In the genomic region with DNA sequence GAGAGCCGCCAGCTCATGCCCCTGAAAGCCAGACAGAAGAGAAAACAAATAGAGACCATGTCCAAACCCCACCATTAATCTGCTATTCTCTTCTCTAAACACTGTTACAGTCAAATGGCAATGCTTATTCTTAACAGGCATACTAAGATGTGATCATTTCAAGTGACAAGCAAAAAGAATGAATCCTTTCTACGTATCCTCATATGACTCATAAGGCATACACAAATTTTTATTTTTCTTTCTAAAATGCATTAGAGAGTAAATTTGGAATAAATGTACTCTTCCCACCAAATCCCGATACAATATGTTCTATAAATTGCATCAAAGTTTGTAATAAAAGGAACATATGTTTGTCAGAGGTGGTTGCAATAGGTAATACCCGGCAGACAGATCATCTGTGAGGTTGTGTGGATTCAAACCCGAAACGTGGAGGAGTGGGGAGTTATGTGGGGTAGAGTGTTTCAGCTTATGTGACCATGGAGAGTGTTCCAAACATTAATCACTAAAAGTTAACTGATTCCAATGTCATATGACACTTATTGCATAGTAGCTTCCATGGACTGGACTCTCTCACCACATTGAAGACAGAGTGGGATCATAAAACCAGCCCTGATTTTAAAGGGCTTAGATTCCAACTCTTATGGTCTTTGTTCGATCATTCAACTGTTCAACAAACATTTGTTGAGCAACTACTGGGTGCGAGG, we compare ENCODE assay signal across 13 cellular contexts.
DNase-seq lines count a peak whose midpoint lies in the region; ATAC-seq and TF ChIP-seq lines count a peak whose summit lies in the region.
"Had no signal": no experiment of that assay in that cellular context is flagged by ENCODE, and none has a peak within 500 bp of the region (broad histone marks: within the 10 kb centered on the region; RNA-seq: fewer than 3 reads in every experiment).

No MANE protein-coding gene starts in this region.

- no peak for TF ChIP-seq POLR2A in vagina (IDR thresholded peaks at IDR 0.05)

- TF ChIP-seq CTCF in SK-N-SH (IDR thresholded peaks at IDR 0.05) = no peak
- no peak for TF ChIP-seq CTCF in vagina (IDR thresholded peaks at IDR 0.05)

- H3K9me2 ChIP-seq in SK-N-SH = no peaks in the 10 kb centered on the region

- H3K9ac ChIP-seq in SK-N-SH (peak overlapping the region; percentile 50; the same call in 1 of the 2 replicates), iPS-20b (ENCODE audit: low read depth, low read length) (peak overlapping the region; percentile 5; the same call in 1 of the 2 replicates), trophoblast cell (ENCODE audit: low read length) (no peak overlapping the region)

- no peak overlapping the region for H2AK5ac ChIP-seq in trophoblast cell (ENCODE audit: low read length)

- H4K20me1 ChIP-seq in SK-N-SH (ENCODE audit: insufficient read depth) = no peaks in the 10 kb centered on the region

- CTCF ChIA-PET in SK-N-SH (lab: Yijun Ruan, JAX) = no interaction called here

- TF ChIP-seq EP300 in SK-N-SH (IDR thresholded peaks at IDR 0.05; ENCODE audit: borderline replicate concordance in 1 of 2, low read depth in 1 of 2, low read length in 1 of 2) = no peak

- no peak overlapping the region for H2BK120ac ChIP-seq in trophoblast cell (ENCODE audit: insufficient read depth, low read length, poor library complexity)

- no peak overlapping the region for H4K8ac ChIP-seq in trophoblast cell (ENCODE audit: low read depth, low read length)

- H4K91ac ChIP-seq in trophoblast cell (ENCODE audit: low read depth, low read length) = no peak overlapping the region

- no peak overlapping the region for H3K18ac ChIP-seq in trophoblast cell (ENCODE audit: low read length)

- no peak overlapping the region for H2BK5ac ChIP-seq in trophoblast cell (ENCODE audit: low read depth, low read length, poor library complexity)

- H3K9me3 ChIP-seq in SK-N-SH (no peaks in the 10 kb centered on the region), iPS-20b (ENCODE audit: insufficient read depth, low read depth, low read length) (no peaks in the 10 kb centered on the region), vagina (no peaks in the 10 kb centered on the region), trophoblast cell (ENCODE audit: insufficient read depth, low read depth, low read length) (no peaks in the 10 kb centered on the region)

- H3K79me1 ChIP-seq in trophoblast cell (ENCODE audit: low read length) = no peaks in the 10 kb centered on the region

- H3K4me3 ChIP-seq in SK-N-SH (ENCODE audit: low read depth in 2 of 2, low read length in 1 of 2) (peak overlapping the region in 1 of 2 experiments; percentile 13; a peak in 1 of 4 replicates), iPS-20b (ENCODE audit: low read length) (no peak overlapping the region), vagina (no peak overlapping the region), trophoblast cell (ENCODE audit: low read depth, low read length) (no peak overlapping the region)

- no peak overlapping the region for H4K12ac ChIP-seq in trophoblast cell (ENCODE audit: low read depth, low read length)

- 58% methylated on average over 8 of the region's 8 CpGs for WGBS in SK-N-SH (ENCODE audit: low lambda C conversion rate)
- WGBS in trophoblast cell (ENCODE audit: extremely low coverage, insufficient coverage, insufficient read length) = no CpG with 5 or more reads among the region's 8 CpGs

- TF ChIP-seq RAD21 in SK-N-SH (IDR thresholded peaks at IDR 0.05; ENCODE audit: low read length) = no peak

- no peak overlapping the region for H2AFZ ChIP-seq in SK-N-SH (ENCODE audit: low read depth)
- no peak overlapping the region for H2AFZ ChIP-seq in trophoblast cell (ENCODE audit: insufficient read depth, low read length, poor library complexity)

- intact Hi-C loops in vagina (cut with DNase I) = no loop called here

- no peak overlapping the region for H3K23ac ChIP-seq in trophoblast cell (ENCODE audit: low read length)

- no peak overlapping the region for H3K4ac ChIP-seq in trophoblast cell (ENCODE audit: low read depth, low read length)

- H2BK12ac ChIP-seq in trophoblast cell (ENCODE audit: low read length) = no peak overlapping the region

- H3K27me3 ChIP-seq in SK-N-SH (ENCODE audit: insufficient read depth) (no peaks in the 10 kb centered on the region), iPS-20b (ENCODE audit: insufficient read depth, low read length) (no peaks in the 10 kb centered on the region), vagina (no peaks in the 10 kb centered on the region), trophoblast cell (ENCODE audit: insufficient read depth, low read length) (no peaks in the 10 kb centered on the region)

- ATAC-seq in GM21390 (IDR thresholded peaks at IDR 0.05; ENCODE audit: unreplicated experiment) = peak; percentile 7

- H3K36me3 ChIP-seq in SK-N-SH (replicated peaks in 1 of 2; ENCODE audit: control insufficient read depth in 1 of 2, insufficient read depth in 2 of 2, low read length in 1 of 2) = peaks cover 0 to 3% of the 10 kb centered on the region in 2 experiments
- no peaks in the 10 kb centered on the region for H3K36me3 ChIP-seq in iPS-20b (ENCODE audit: insufficient read depth, low read depth, low read length)
- H3K36me3 ChIP-seq in vagina = no peaks in the 10 kb centered on the region
- no peaks in the 10 kb centered on the region for H3K36me3 ChIP-seq in trophoblast cell (ENCODE audit: control insufficient read depth in 1 of 2, insufficient read depth in 2 of 2, low read length in 2 of 2)

- DNase-seq in SK-N-SH = no peak
- no peak for DNase-seq in vagina (ENCODE audit: extremely low spot score in 2 of 2)
- DNase-seq in NCI-H526 (lab: John Stamatoyannopoulos, UW) = no peak
- DNase-seq in NCI-H82 treated with DMSO at 0.1 percent for 48 hours (lab: John Stamatoyannopoulos, UW; ENCODE audit: unreplicated experiment) = no peak
- DNase-seq in trophoblast cell = no peak
- no peak for DNase-seq in NCI-H524 (lab: John Stamatoyannopoulos, UW)
- DNase-seq: activated naive CD8-positive, alpha-beta T cell treated with anti-CD3 and anti-CD28 coated beads for 36 hours; CD4-positive, CD25-positive, alpha-beta regulatory T cell; kidney; NCI-H2081 treated with DMSO at 0.1 percent for 48 hours; T-helper 2 cell had no signal

- POLR2A ChIA-PET in SK-N-SH (lab: Yijun Ruan, JAX) = interaction anchor here (0.5 kb wide), 1 partner anchor 8 kb away, joined by 3 read pairs; no protein-coding TSS in a partner anchor

- peak overlapping the region; percentile 59 for H3K4me2 ChIP-seq in SK-N-SH
- H3K4me2 ChIP-seq in trophoblast cell (ENCODE audit: low read length) = no peak overlapping the region

- H3F3A ChIP-seq in SK-N-SH (replicated peaks; ENCODE audit: insufficient read depth) = peaks cover 31% of the 10 kb centered on the region

- H3K4me1 ChIP-seq in SK-N-SH (ENCODE audit: control insufficient read depth in 1 of 2, insufficient read depth in 2 of 2, low read depth in 1 of 2, low read length in 1 of 2) = peaks cover 4 to 27% of the 10 kb centered on the region in 2 experiments; a peak in 3 of 4 replicates
- peaks cover 39% of the 10 kb centered on the region for H3K4me1 ChIP-seq in iPS-20b (ENCODE audit: insufficient read depth, low read length)
- H3K4me1 ChIP-seq in vagina = peaks cover 33% of the 10 kb centered on the region
- H3K4me1 ChIP-seq in trophoblast cell (ENCODE audit: control insufficient read depth in 1 of 2, insufficient read depth in 2 of 2, low read length in 2 of 2) = no peaks in the 10 kb centered on the region

- H3K27ac ChIP-seq in SK-N-SH (ENCODE audit: low read depth in 2 of 2, low read length in 1 of 2) (peak overlapping the region; percentile 34 to 94; a peak in 3 of 4 replicates), iPS-20b (ENCODE audit: low read length) (no peak overlapping the region), vagina (peak overlapping the region; percentile 61), trophoblast cell (ENCODE audit: low read depth, low read length) (no peak overlapping the region)

- H3K14ac ChIP-seq in trophoblast cell (ENCODE audit: low read length) = no peak overlapping the region

- H3K79me2 ChIP-seq in SK-N-SH (ENCODE audit: insufficient read depth) = no peaks in the 10 kb centered on the region
- no peaks in the 10 kb centered on the region for H3K79me2 ChIP-seq in trophoblast cell (ENCODE audit: control insufficient read depth, insufficient read depth, low read length, poor library complexity)

TF ChIP-seq in SK-N-SH, 30 proteins besides CTCF, POLR2A, EP300 and RAD21 (continues in another document):
- TF ChIP-seq POLR2AphosphoS5 (IDR thresholded peaks at IDR 0.05; ENCODE audit: low read depth, low read length) (no peak), YY1 (IDR thresholded peaks at IDR 0.05; ENCODE audit: low read depth) (no peak), TAF1 (IDR thresholded peaks at IDR 0.05; ENCODE audit: borderline replicate concordance, low read depth, low read length) (no peak), ZBTB33 (IDR thresholded peaks at IDR 0.05; ENCODE audit: borderline replicate concordance, low read depth) (no peak), MXI1 (IDR thresholded peaks at IDR 0.05; ENCODE audit: low read depth, low read length) (no peak), JUND (IDR thresholded peaks at IDR 0.05) (0 out of 2 replicates have a peak, but pooled peaks have one; percentile 5), MEF2A (IDR thresholded peaks at IDR 0.05; ENCODE audit: borderline replicate concordance, low read depth) (no peak), ELF1 (IDR thresholded peaks at IDR 0.05) (no peak), CHD2 (IDR thresholded peaks at IDR 0.05; ENCODE audit: low read length, partially characterized antibody) (no peak), RXRA (IDR thresholded peaks at IDR 0.05; ENCODE audit: borderline replicate concordance, low read depth) (no peak), TEAD4 (IDR thresholded peaks at IDR 0.05; ENCODE audit: borderline replicate concordance, insufficient read depth) (no peak)

Comparison
In these comparisons a context has a peak if more than half of its experiments do, and no peak if none do; other contexts are left out.
1. H3K27ac ChIP-seq: peak in SK-N-SH (2 of 2) and vagina (single experiment); none in iPS-20b (single experiment) and trophoblast cell (single experiment).